1 cellular context compared by ENCODE assay signal in the genomic region with DNA sequence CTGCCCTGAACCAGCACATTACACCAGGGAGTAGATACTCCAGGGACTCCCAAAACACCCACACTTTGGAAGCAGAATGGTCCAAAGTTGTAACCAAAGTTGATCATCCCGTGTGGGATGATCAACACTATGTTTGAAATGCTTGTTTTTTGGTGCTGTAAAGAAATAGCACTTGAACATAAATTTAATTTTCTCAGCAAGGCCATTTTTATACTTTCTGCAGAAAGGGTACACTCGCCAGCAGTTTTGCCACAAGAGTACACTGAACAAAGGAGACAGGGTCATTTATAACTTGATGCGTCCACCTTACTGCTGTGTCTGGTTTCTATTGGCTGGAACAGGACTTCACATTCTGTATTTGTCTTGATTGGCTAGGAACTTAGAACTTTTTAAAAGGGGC. TPM values are rescaled to one million over a fixed set of nuclear protein-coding genes. Genes with fewer than 3 reads are reported as not detected.
"Had no signal": no experiment of that assay in that cellular context is flagged by ENCODE, and none has a peak within 500 bp of the region (broad histone marks: within the 10 kb centered on the region; RNA-seq: fewer than 3 reads in every experiment).

No MANE protein-coding gene starts in this region.

RNA-seq across cellular contexts. Expression of gene IRGM, which starts 14.5 kb away (rescaled TPM):
- total RNA-seq: G401 had no signal
